ENCODE assay signal across 19 cellular contexts in genomic region chr2:196251132-196251531, GRCh38.
DNase-seq lines count a peak whose midpoint lies in the region; ATAC-seq and TF ChIP-seq lines count a peak whose summit lies in the region.
"Had no signal": no experiment of that assay in that cellular context is flagged by ENCODE, and none has a peak within 500 bp of the region (broad histone marks: within the 10 kb centered on the region; RNA-seq: fewer than 3 reads in every experiment).

No MANE protein-coding gene starts in this region.

- peaks cover 42% of the 10 kb centered on the region for H3K4me1 ChIP-seq in DND-41 (ENCODE audit: insufficient read depth, low read length)
- H3K4me1 ChIP-seq: HAP-1 had no signal

- no peak for DNase-seq in activated CD4-positive, alpha-beta T cell treated with anti-CD3 and anti-CD28 coated beads, Interleukin-2, amount 10 ng/mL, durations not matched to agents 24 days and 14 days
- no peak for DNase-seq in activated CD4-positive, alpha-beta T cell treated with anti-CD3 and anti-CD28 coated beads, Interleukin-2, amount 50 U/mL, for 1 hour
- DNase-seq in DND-41 (no peak), osteocyte (ENCODE audit: extremely low spot score, unreplicated experiment) (no peak), NCI-H1105 treated with DMSO at 0.1 percent for 48 hours (lab: John Stamatoyannopoulos, UW) (no peak), hepatic stellate cell (ENCODE audit: low spot score) (no peak)
- DNase-seq: amygdala; mammary epithelial cell; NCI-H2081 treated with DMSO at 0.1 percent for 48 hours; NCI-H446 treated with DMSO at 0.1 percent for 48 hours; occipital lobe; spleen; stimulated activated CD4-positive, alpha-beta T cell treated with anti-CD3 and anti-CD28 coated beads, Interleukin-4, amount 100 ng/mL, for 1 hour; upper lobe of right lung; WERI-Rb-1 had no signal

- no peaks in the 10 kb centered on the region for H3K36me3 ChIP-seq in DND-41 (ENCODE audit: insufficient read depth, low read length)
- H3K36me3 ChIP-seq: HAP-1, SJSA1, upper lobe of right lung, WERI-Rb-1 had no signal

- H3K27ac ChIP-seq in DND-41 (ENCODE audit: low read length): 0 out of 2 replicates have a peak overlapping the region, but pooled peaks have one; percentile 1
- H3K27ac ChIP-seq: SJSA1, upper lobe of right lung, WERI-Rb-1 had no signal

- peaks cover 15% of the 10 kb centered on the region for H3K9me3 Mint-ChIP-seq in activated CD4-positive, alpha-beta T cell treated with anti-CD3 and anti-CD28 coated beads, Interleukin-2, amount 10 ng/mL, durations not matched to agents 24 days and 14 days
- peaks cover 5% of the 10 kb centered on the region for H3K9me3 Mint-ChIP-seq in activated naive CD8-positive, alpha-beta T cell (ENCODE audit: low read depth)
- no peaks in the 10 kb centered on the region for H3K9me3 Mint-ChIP-seq in osteocyte (ENCODE audit: unreplicated experiment)

- H3K79me2 ChIP-seq in DND-41 (ENCODE audit: insufficient read depth, low read length): no peaks in the 10 kb centered on the region

- peak overlapping the region; percentile 53 for H3K4me3 Mint-ChIP-seq in activated CD4-positive, alpha-beta T cell treated with anti-CD3 and anti-CD28 coated beads, Interleukin-2, amount 10 ng/mL, durations not matched to agents 24 days and 14 days
- H3K4me3 Mint-ChIP-seq in activated naive CD8-positive, alpha-beta T cell: peak overlapping the region; percentile 38
- no peak overlapping the region for H3K4me3 Mint-ChIP-seq in osteocyte (ENCODE audit: unreplicated experiment)

- intact Hi-C loops in activated CD4-positive, alpha-beta T cell treated with anti-CD3 and anti-CD28 coated beads, Interleukin-2, amount 10 ng/mL, durations not matched to agents 24 days and 14 days (cut with micrococcal nuclease): no loop called here

- H3K27me3 ChIP-seq in DND-41 (ENCODE audit: insufficient read depth, low read length, poor library complexity): no peaks in the 10 kb centered on the region
- H3K27me3 ChIP-seq: SJSA1, spleen, upper lobe of right lung had no signal

- no peak overlapping the region for H3K4me2 ChIP-seq in DND-41 (ENCODE audit: insufficient read depth, low read length)

- no peaks in the 10 kb centered on the region for H3K27me3 Mint-ChIP-seq in activated CD4-positive, alpha-beta T cell treated with anti-CD3 and anti-CD28 coated beads, Interleukin-2, amount 10 ng/mL, durations not matched to agents 24 days and 14 days
- no peaks in the 10 kb centered on the region for H3K27me3 Mint-ChIP-seq in activated naive CD8-positive, alpha-beta T cell
- no peaks in the 10 kb centered on the region for H3K27me3 Mint-ChIP-seq in osteocyte (ENCODE audit: unreplicated experiment)

- ATAC-seq in DND-41 (ENCODE audit: insufficient read depth, low read depth): peak; percentile 29; the same call in 1 of the 3 replicates
- no peak for ATAC-seq in HG02840 (IDR thresholded peaks at IDR 0.05; ENCODE audit: low FRiP score, unreplicated experiment)
- ATAC-seq: upper lobe of right lung had no signal

- H3K4me3 ChIP-seq in DND-41 (ENCODE audit: low read depth in 1 of 2, low read length in 2 of 2): no peak overlapping the region
- H3K4me3 ChIP-seq: HAP-1, SJSA1, spleen, upper lobe of right lung had no signal

- H3K9ac ChIP-seq in DND-41 (ENCODE audit: low read depth, low read length): no peak overlapping the region

- H3K9me3 ChIP-seq in DND-41 (ENCODE audit: insufficient read depth, low read length, severe bottlenecking): no peaks in the 10 kb centered on the region
- H3K9me3 ChIP-seq: HAP-1, SJSA1, spleen, upper lobe of right lung had no signal

- peaks cover 8% of the 10 kb centered on the region for H3K36me3 Mint-ChIP-seq in activated CD4-positive, alpha-beta T cell treated with anti-CD3 and anti-CD28 coated beads, Interleukin-2, amount 10 ng/mL, durations not matched to agents 24 days and 14 days (ENCODE audit: low read depth)
- H3K36me3 Mint-ChIP-seq in activated naive CD8-positive, alpha-beta T cell: peaks cover 8% of the 10 kb centered on the region
- peaks cover 30% of the 10 kb centered on the region for H3K36me3 Mint-ChIP-seq in osteocyte (ENCODE audit: unreplicated experiment)

- H4K20me1 ChIP-seq in DND-41 (ENCODE audit: insufficient read depth, low read length): no peaks in the 10 kb centered on the region

- no peak overlapping the region for H2AFZ ChIP-seq in DND-41 (ENCODE audit: low read depth, low read length)

- peak overlapping the region; percentile 52 for H3K27ac Mint-ChIP-seq in activated CD4-positive, alpha-beta T cell treated with anti-CD3 and anti-CD28 coated beads, Interleukin-2, amount 10 ng/mL, durations not matched to agents 24 days and 14 days
- peak overlapping the region; percentile 87 for H3K27ac Mint-ChIP-seq in activated naive CD8-positive, alpha-beta T cell
- peak overlapping the region; percentile 40 for H3K27ac Mint-ChIP-seq in osteocyte (ENCODE audit: unreplicated experiment)

- H3K4me1 Mint-ChIP-seq in activated CD4-positive, alpha-beta T cell treated with anti-CD3 and anti-CD28 coated beads, Interleukin-2, amount 10 ng/mL, durations not matched to agents 24 days and 14 days: peaks cover 62% of the 10 kb centered on the region
- H3K4me1 Mint-ChIP-seq in activated naive CD8-positive, alpha-beta T cell (ENCODE audit: low read depth): peaks cover 74% of the 10 kb centered on the region
- peaks cover 45% of the 10 kb centered on the region for H3K4me1 Mint-ChIP-seq in osteocyte (ENCODE audit: unreplicated experiment)

- TF ChIP-seq CTCF in DND-41 (IDR thresholded peaks at IDR 0.05; ENCODE audit: borderline replicate concordance, extremely low read depth, low read length, poor library complexity, severe bottlenecking) (no peak), osteocyte (IDR thresholded peaks at IDR 0.05) (no peak)
